28 cellular contexts compared by ENCODE assay signal in genomic region chr18:26397019-26397418, GRCh38.
A peak's percentile ranks its signal among the peaks of the same experiment; 100 is the strongest.
DNase-seq lines count a peak whose midpoint lies in the region; ATAC-seq and TF ChIP-seq lines count a peak whose summit lies in the region.
"Had no signal": no experiment of that assay in that cellular context is flagged by ENCODE, and none has a peak within 500 bp of the region (broad histone marks: within the 10 kb centered on the region; RNA-seq: fewer than 3 reads in every experiment).

No MANE protein-coding gene starts in this region.

- no peaks in the 10 kb centered on the region for H3K4me1 Mint-ChIP-seq in activated CD8-positive, alpha-beta T cell treated with anti-CD3 and anti-CD28 coated beads, Interleukin-2, amount 10 ng/mL, durations not matched to agents 7 days and 5 days (ENCODE audit: low read depth)
- H3K4me1 Mint-ChIP-seq: CD14-positive monocyte, GM23338 had no signal

- H3K9me3 Mint-ChIP-seq in activated CD8-positive, alpha-beta T cell treated with anti-CD3 and anti-CD28 coated beads, Interleukin-2, amount 10 ng/mL, durations not matched to agents 7 days and 5 days (ENCODE audit: insufficient read depth) = no peaks in the 10 kb centered on the region
- H3K9me3 Mint-ChIP-seq: CD14-positive monocyte, GM23338, neural crest cell had no signal

- no peak for TF ChIP-seq CTCF in GM12864 (IDR thresholded peaks at IDR 0.05; ENCODE audit: low read depth, low read length, missing control alignments)

- no peak overlapping the region for H3K27ac Mint-ChIP-seq in activated CD8-positive, alpha-beta T cell treated with anti-CD3 and anti-CD28 coated beads, Interleukin-2, amount 10 ng/mL, durations not matched to agents 7 days and 5 days
- H3K27ac Mint-ChIP-seq: CD14-positive monocyte, GM23338 had no signal

- H3K4me3 ChIP-seq in GM12864 (ENCODE audit: low read depth, low read length) = no peak overlapping the region
- H3K4me3 ChIP-seq: GM23338, left lung, skin epidermis, upper lobe of left lung had no signal

- CTCF ChIA-PET in activated CD8-positive, alpha-beta T cell treated with anti-CD3 and anti-CD28 coated beads, Interleukin-2, amount 10 ng/mL, durations not matched to agents 7 days and 5 days (lab: Charles Lee) = interaction anchor here (2.2 kb wide), 1 partner anchor 13 kb away, joined by 10 read pairs; no protein-coding TSS in a partner anchor

- no peak overlapping the region for H3K4me3 Mint-ChIP-seq in activated CD8-positive, alpha-beta T cell treated with anti-CD3 and anti-CD28 coated beads, Interleukin-2, amount 10 ng/mL, durations not matched to agents 7 days and 5 days
- H3K4me3 Mint-ChIP-seq: CD14-positive monocyte, GM23338, neural crest cell had no signal

- ATAC-seq in GM18868 (IDR thresholded peaks at IDR 0.05; ENCODE audit: unreplicated experiment) (peak; percentile 78), GM21825 (IDR thresholded peaks at IDR 0.05; ENCODE audit: unreplicated experiment) (peak; percentile 60), HG03520 (IDR thresholded peaks at IDR 0.05; ENCODE audit: unreplicated experiment) (peak; percentile 42), HG03108 (IDR thresholded peaks at IDR 0.05; ENCODE audit: unreplicated experiment) (no peak), GM21390 (IDR thresholded peaks at IDR 0.05; ENCODE audit: unreplicated experiment) (no peak)
- ATAC-seq in activated CD8-positive, alpha-beta T cell treated with anti-CD3 and anti-CD28 coated beads, Interleukin-2, amount 10 ng/mL, durations not matched to agents 7 days and 5 days = no peak
- ATAC-seq: GM23338, left lung had no signal

- H3K36me3 Mint-ChIP-seq in activated CD8-positive, alpha-beta T cell treated with anti-CD3 and anti-CD28 coated beads, Interleukin-2, amount 10 ng/mL, durations not matched to agents 7 days and 5 days (ENCODE audit: low read depth) = no peaks in the 10 kb centered on the region
- H3K36me3 Mint-ChIP-seq: CD14-positive monocyte had no signal

- H3K27me3 Mint-ChIP-seq in activated CD8-positive, alpha-beta T cell treated with anti-CD3 and anti-CD28 coated beads, Interleukin-2, amount 10 ng/mL, durations not matched to agents 7 days and 5 days (ENCODE audit: low read depth) = no peaks in the 10 kb centered on the region

- peak; percentile 35 for DNase-seq in GM12864 (ENCODE audit: low read depth)
- no peak for DNase-seq in NCI-H146 treated with DMSO at 0.1 percent for 48 hours (lab: John Stamatoyannopoulos, UW; ENCODE audit: unreplicated experiment)
- no peak for DNase-seq in activated CD8-positive, alpha-beta T cell treated with anti-CD3 and anti-CD28 coated beads, Interleukin-2, amount 10 ng/mL, durations not matched to agents 7 days and 5 days
- DNase-seq: 8988T; activated CD4-positive, alpha-beta T cell treated with anti-CD3 and anti-CD28 coated beads, Interleukin-2, amount 50 U/mL, for 4 hours; activated T-cell treated with anti-CD3 and anti-CD28 coated beads, Interleukin-2, amount 50 U/mL, for 48 hours; Caco-2; central memory CD4-positive, alpha-beta T cell; glutamatergic neuron; islet precursor cell; left lung; mesenchymal stem cell; NCI-H146; NCI-H2107; NCI-H748 treated with DMSO at 0.1 percent for 48 hours; SHP77 treated with DMSO at 0.1 percent for 48 hours; stimulated activated naive CD4-positive, alpha-beta T cell; T-helper 2 cell; upper lobe of left lung had no signal

- POLR2A ChIA-PET in activated CD8-positive, alpha-beta T cell treated with anti-CD3 and anti-CD28 coated beads, Interleukin-2, amount 10 ng/mL, durations not matched to agents 7 days and 5 days (lab: Charles Lee) = no interaction called here

Comparison
In these comparisons a context has a peak if more than half of its experiments do, and no peak if none do; other contexts are left out.
1. ATAC-seq: peak in GM18868 (single experiment), GM21825 (single experiment) and HG03520 (single experiment); none in HG03108 (single experiment), activated CD8-positive, alpha-beta T cell treated with anti-CD3 and anti-CD28 coated beads, Interleukin-2, amount 10 ng/mL, durations not matched to agents 7 days and 5 days (single experiment) and GM21390 (single experiment).